ENCODE assay signal across 8 cellular contexts in the genomic region with DNA sequence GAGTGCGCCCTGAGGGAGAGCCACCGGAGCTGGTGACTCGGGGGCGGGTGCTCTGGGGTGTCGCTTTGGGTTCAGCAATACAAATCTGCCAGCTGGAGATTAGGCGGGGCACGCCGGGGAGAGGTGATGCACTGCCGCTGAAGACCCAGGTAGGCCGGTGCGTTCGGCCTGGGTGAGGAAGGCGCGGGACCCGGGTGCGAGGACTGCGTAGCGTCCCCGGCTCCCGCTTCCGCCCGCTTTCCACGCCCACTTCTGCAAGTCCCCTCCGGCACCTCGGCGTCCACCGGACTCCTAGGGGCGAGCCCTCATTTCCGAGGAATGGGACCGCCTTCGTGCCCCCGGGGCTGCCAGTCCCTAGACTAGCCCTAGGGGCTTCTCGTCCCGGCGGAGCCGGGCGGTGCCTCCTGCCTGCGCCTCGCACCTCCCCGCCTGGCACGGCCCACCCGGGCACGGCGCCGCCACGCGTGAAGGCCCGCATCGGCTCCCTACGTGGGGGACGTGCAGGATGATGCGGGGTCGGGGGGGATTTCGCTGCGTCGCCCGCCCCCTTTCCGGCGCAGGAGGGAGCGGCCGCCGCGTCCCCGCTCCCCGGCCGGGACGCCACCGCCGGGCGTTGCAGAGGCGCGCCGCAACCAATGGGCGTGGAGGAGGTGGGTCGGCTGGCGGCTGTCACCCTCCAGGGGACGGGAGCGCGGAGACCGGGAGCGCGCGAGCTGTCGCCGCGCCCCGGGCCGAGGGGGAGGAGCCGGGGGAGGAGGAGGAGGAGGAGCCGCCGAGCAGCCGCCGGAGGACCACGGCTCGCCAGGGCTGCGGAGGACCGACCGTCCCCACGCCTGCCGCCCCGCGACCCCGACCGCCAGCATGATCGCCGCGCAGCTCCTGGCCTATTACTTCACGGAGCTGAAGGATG. TPM values are rescaled to one million over a fixed set of nuclear protein-coding genes. Genes with fewer than 3 reads are reported as not detected.
DNase-seq lines count a peak whose midpoint lies in the region; ATAC-seq and TF ChIP-seq lines count a peak whose summit lies in the region.

No MANE protein-coding gene starts in this region.

- H3K36me3 Mint-ChIP-seq in T-helper 2 cell treated with Interferon-gamma antibody and Interleukin-4, amounts not matched to agents 5 μg/mL and 100 μg/mL, for 36 hours (ENCODE audit: low read depth): peaks cover 17% of the 10 kb centered on the region

- H3K9me3 Mint-ChIP-seq in T-helper 2 cell treated with Interferon-gamma antibody and Interleukin-4, amounts not matched to agents 5 μg/mL and 100 μg/mL, for 36 hours: no peaks in the 10 kb centered on the region

- peak; percentile 82 for ATAC-seq in HG02623 (IDR thresholded peaks at IDR 0.05; ENCODE audit: unreplicated experiment)

- TF ChIP-seq CTCF in GM13976 (IDR thresholded peaks at IDR 0.05; ENCODE audit: borderline replicate concordance, control extremely low read depth, extremely low read depth, insufficient read depth, missing control alignments) (no peak), hepatocyte (IDR thresholded peaks at IDR 0.05; ENCODE audit: poor library complexity) (no peak), retinal pigment epithelial cell (conservative IDR thresholded peaks at IDR 0.05; ENCODE audit: low read depth, low read length) (no peak)

- H3K4me1 ChIP-seq in hepatocyte (ENCODE audit: insufficient read depth): peaks cover 38% of the 10 kb centered on the region

- peak overlapping the region; percentile 97 for H2AFZ ChIP-seq in hepatocyte

- DNase-seq in GM13976 (ENCODE audit: low spot score): peak; percentile 99
- DNase-seq in NCI-H1105 treated with DMSO at 0.1 percent for 48 hours (lab: John Stamatoyannopoulos, UW): peak; percentile 55
- peak; percentile 92 for DNase-seq in T-helper 2 cell treated with Interferon-gamma antibody and Interleukin-4, amounts not matched to agents 5 μg/mL and 100 μg/mL, for 36 hours (ENCODE audit: low spot score)
- peak in 56 of 58 donors; percentile 30 to 92 (median 80) for DNase-seq in anterior cingulate cortex (lab: John Stamatoyannopoulos, UW)
- DNase-seq in hepatocyte (ENCODE audit: low spot score): peak; percentile 93
- DNase-seq in retinal pigment epithelial cell (ENCODE audit: low read depth): no peak
- DNase-seq in OCI-M2 (lab: John Stamatoyannopoulos, UW; ENCODE audit: unreplicated experiment): no peak

- H3K79me2 ChIP-seq in hepatocyte: peaks cover 46% of the 10 kb centered on the region

- H3K4me3 ChIP-seq in hepatocyte (peak overlapping the region; percentile 98), retinal pigment epithelial cell (ENCODE audit: low read length) (peak overlapping the region; percentile 93)

- no peaks in the 10 kb centered on the region for H3K27me3 Mint-ChIP-seq in T-helper 2 cell treated with Interferon-gamma antibody and Interleukin-4, amounts not matched to agents 5 μg/mL and 100 μg/mL, for 36 hours (ENCODE audit: low read depth)

- in situ Hi-C loops in GM13976 (cut with MboI; ENCODE audit: low sequenced_read_pairs, unreplicated experiment): no loop called here

- H4K20me1 ChIP-seq in hepatocyte (ENCODE audit: insufficient read depth, poor library complexity, severe bottlenecking): peaks cover 13% of the 10 kb centered on the region

- peak overlapping the region; percentile 79 for H3K27ac ChIP-seq in hepatocyte

- H3K4me1 Mint-ChIP-seq in T-helper 2 cell treated with Interferon-gamma antibody and Interleukin-4, amounts not matched to agents 5 μg/mL and 100 μg/mL, for 36 hours (ENCODE audit: low read depth): peaks cover 38% of the 10 kb centered on the region

- H3K4me3 Mint-ChIP-seq in T-helper 2 cell treated with Interferon-gamma antibody and Interleukin-4, amounts not matched to agents 5 μg/mL and 100 μg/mL, for 36 hours: peak overlapping the region; percentile 97

- H3K9me3 ChIP-seq in hepatocyte (ENCODE audit: low read depth): no peaks in the 10 kb centered on the region

- H3K27me3 ChIP-seq in hepatocyte: no peaks in the 10 kb centered on the region

- H3K36me3 ChIP-seq in hepatocyte (replicated peaks; ENCODE audit: insufficient read depth, low read depth): no peaks in the 10 kb centered on the region

- H3K4me2 ChIP-seq in hepatocyte: peak overlapping the region; percentile 92

- WGBS in hepatocyte (ENCODE audit: low lambda C conversion rate, missing lambda C conversion rate): 6% methylated on average over 46 of the region's 108 CpGs

- no peaks in the 10 kb centered on the region for H3K9me2 ChIP-seq in hepatocyte (replicated peaks; ENCODE audit: insufficient read depth)

- peak overlapping the region; percentile 89 for H3K27ac Mint-ChIP-seq in T-helper 2 cell treated with Interferon-gamma antibody and Interleukin-4, amounts not matched to agents 5 μg/mL and 100 μg/mL, for 36 hours

RNA-seq across cellular contexts. Expression of a gene that starts 40.0 kb away (rescaled TPM):
- 24.3 and 31.1 TPM in 2 replicates for total RNA-seq in hepatocyte
- 42.5 and 55.4 TPM in 2 replicates for polyA plus RNA-seq in hepatocyte

Comparison
In these comparisons a context has a peak if more than half of its experiments do, and no peak if none do; other contexts are left out.
1. DNase-seq: peak in GM13976 (single experiment), NCI-H1105 treated with DMSO at 0.1 percent for 48 hours (single experiment), T-helper 2 cell treated with Interferon-gamma antibody and Interleukin-4, amounts not matched to agents 5 μg/mL and 100 μg/mL, for 36 hours (single experiment), anterior cingulate cortex (56 of 58) and hepatocyte (single experiment); none in retinal pigment epithelial cell (single experiment) and OCI-M2 (single experiment).